Comparison of ENCODE assay signal across 30 cellular contexts in genomic region chr6:69785697-69786096, GRCh38.
"Had no signal": no experiment of that assay in that cellular context is flagged by ENCODE, and none has a peak within 500 bp of the region (broad histone marks: within the 10 kb centered on the region; RNA-seq: fewer than 3 reads in every experiment).

No MANE protein-coding gene starts in this region.

- H3K4me1 Mint-ChIP-seq: neural progenitor cell had no signal

- H3K4me2 ChIP-seq: hepatocyte, neural progenitor cell had no signal

- H3K9me3 Mint-ChIP-seq: activated naive CD4-positive, alpha-beta T cell treated with anti-CD3 and anti-CD28 coated beads, Interleukin-2, amount 50 U/mL, for 72 hours; activated T-cell treated with anti-CD3 and anti-CD28 coated beads, Interleukin-2, amount 50 U/mL, for 24 hours; activated T-helper 17 cell treated with anti-CD3 and anti-CD28 coated beads, Interleukin-2, amount 50 U/mL, for 72 hours; naive thymus-derived CD8-positive, alpha-beta T cell; neural progenitor cell; stimulated activated naive CD8-positive, alpha-beta T cell treated with anti-CD3 and anti-CD28 coated beads, Interleukin-15, Interleukin-2, amounts not matched to agents 100 ng/mL and 50 ng/mL, for 24 hours; T-cell; T-helper 2 cell treated with Interferon-gamma antibody and Interleukin-4, amounts not matched to agents 5 μg/mL and 100 μg/mL, for 36 hours had no signal

- H3K4me3 Mint-ChIP-seq: activated T-cell treated with anti-CD3 and anti-CD28 coated beads, Interleukin-2, amount 50 U/mL, for 24 hours; activated T-helper 17 cell treated with anti-CD3 and anti-CD28 coated beads, Interleukin-2, amount 50 U/mL, for 72 hours; neural progenitor cell; stimulated activated naive CD8-positive, alpha-beta T cell treated with anti-CD3 and anti-CD28 coated beads, Interleukin-15, Interleukin-2, amounts not matched to agents 100 ng/mL and 50 ng/mL, for 24 hours; T-helper 2 cell treated with Interferon-gamma antibody and Interleukin-4, amounts not matched to agents 5 μg/mL and 100 μg/mL, for 36 hours had no signal

- ATAC-seq: activated T-helper 17 cell treated with anti-CD3 and anti-CD28 coated beads, Interleukin-2, amount 50 U/mL, for 72 hours; left cardiac atrium; naive thymus-derived CD8-positive, alpha-beta T cell; right cardiac atrium had no signal

- DNase-seq: activated CD4-positive, alpha-beta T cell treated with anti-CD3 and anti-CD28 coated beads for 4 hours; activated CD4-positive, alpha-beta T cell treated with anti-CD3 and anti-CD28 coated beads, Interleukin-2, amount 50 U/mL, for 48 hours; activated CD8-positive, alpha-beta memory T cell treated with anti-CD3 and anti-CD28 coated beads, Interleukin-2, amount 50 U/mL, for 4 hours; activated gamma-delta T cell treated with Interleukin-2 at 50 U/mL for 16 hours; activated T-cell treated with anti-CD3 and anti-CD28 coated beads, Interleukin-2, amount 50 U/mL, for 24 hours; cerebellar nuclear complex; colonic mucosa; effector CD8-positive, alpha-beta T cell; glutamatergic neuron; islet precursor cell; left cardiac atrium; midbrain; naive thymus-derived CD8-positive, alpha-beta T cell; occipital lobe; right cardiac atrium; spleen; T-cell; trophoblast cell had no signal

- H3K4me1 ChIP-seq: neural progenitor cell had no signal

- H3K27ac Mint-ChIP-seq: activated T-cell treated with anti-CD3 and anti-CD28 coated beads, Interleukin-2, amount 50 U/mL, for 24 hours; neural progenitor cell; T-cell; T-helper 2 cell treated with Interferon-gamma antibody and Interleukin-4, amounts not matched to agents 5 μg/mL and 100 μg/mL, for 36 hours had no signal

- H3K27me3 ChIP-seq: colonic mucosa, hepatocyte, neural progenitor cell, spleen had no signal

- H3K4me3 ChIP-seq: colonic mucosa, hepatocyte, neural progenitor cell, spleen, thoracic aorta had no signal

- H3K36me3 ChIP-seq: colonic mucosa, neural progenitor cell, thoracic aorta had no signal

- H2AFZ ChIP-seq: hepatocyte, neural progenitor cell had no signal

- H3K27me3 Mint-ChIP-seq: activated T-cell treated with anti-CD3 and anti-CD28 coated beads, Interleukin-2, amount 50 U/mL, for 24 hours; activated T-helper 17 cell treated with anti-CD3 and anti-CD28 coated beads, Interleukin-2, amount 50 U/mL, for 72 hours; naive thymus-derived CD8-positive, alpha-beta T cell; stimulated activated naive CD8-positive, alpha-beta T cell treated with anti-CD3 and anti-CD28 coated beads, Interleukin-15, Interleukin-2, amounts not matched to agents 100 ng/mL and 50 ng/mL, for 24 hours; T-cell had no signal

- H3K27ac ChIP-seq: colonic mucosa, epithelial cell of prostate, hepatocyte, neural progenitor cell, spleen, thoracic aorta had no signal

- FAIRE-seq: bronchial epithelial cell, endometrium, frontal cortex, urothelium cell line had no signal

- H3K9me3 ChIP-seq: colonic mucosa, spleen, thoracic aorta had no signal

- H3K9ac ChIP-seq: neural progenitor cell had no signal
